Comparison of ENCODE assay signal across 23 cellular contexts in genomic region chr19:11066326-11066725, GRCh38.
"Had no signal": no experiment of that assay in that cellular context is flagged by ENCODE, and none has a peak within 500 bp of the region (broad histone marks: within the 10 kb centered on the region; RNA-seq: fewer than 3 reads in every experiment).

No MANE protein-coding gene starts in this region.

- H3K36me3 ChIP-seq: neural progenitor cell had no signal

- H3K36me3 Mint-ChIP-seq: natural killer cell had no signal

- H3K4me3 Mint-ChIP-seq: central memory CD8-positive, alpha-beta T cell; immature natural killer cell; natural killer cell; neural progenitor cell; stimulated activated naive B cell treated with anti-CD40 and anti-IgM and Interleukin-4, amounts not matched to agents 10 μg/mL and 1 μg/mL and 100 μg/mL, for 72 hours had no signal

- H3K9me3 Mint-ChIP-seq: central memory CD8-positive, alpha-beta T cell; immature natural killer cell; natural killer cell had no signal

- H3K27ac Mint-ChIP-seq: immature natural killer cell; natural killer cell; stimulated activated naive B cell treated with anti-CD40 and anti-IgM and Interleukin-4, amounts not matched to agents 10 μg/mL and 1 μg/mL and 100 μg/mL, for 72 hours had no signal

- H3K4me3 ChIP-seq: dorsolateral prefrontal cortex, esophagus squamous epithelium, gastroesophageal sphincter, mucosa of descending colon, neural progenitor cell, sigmoid colon, skin epidermis, stomach, thoracic aorta, transverse colon had no signal

- ATAC-seq: gastroesophageal sphincter; left ventricle myocardium superior; mucosa of descending colon; natural killer cell; stimulated activated naive B cell treated with anti-CD40 and anti-IgM and Interleukin-4, amounts not matched to agents 10 μg/mL and 1 μg/mL and 100 μg/mL, for 72 hours had no signal

- DNase-seq: cortex of kidney; dorsolateral prefrontal cortex; effector CD8-positive, alpha-beta T cell; esophagus squamous epithelium; foreskin fibroblast; glutamatergic neuron; immature natural killer cell; left ventricle myocardium superior; mucosa of descending colon; natural killer cell; occipital lobe; sigmoid colon; stimulated activated CD4-positive, alpha-beta T cell treated with anti-CD3 and anti-CD28 coated beads, Interleukin-2, amount 100 ng/mL, for 24 hours; stimulated activated CD4-positive, alpha-beta T cell treated with anti-CD3 and anti-CD28 coated beads, Interleukin-4, amount 100 ng/mL, for 4 hours; stimulated activated naive B cell treated with anti-CD40 and anti-IgM and Interleukin-4, amounts not matched to agents 10 μg/mL and 1 μg/mL and 100 μg/mL, for 72 hours; stomach; substantia nigra; transverse colon had no signal

- H3K27ac ChIP-seq: dorsolateral prefrontal cortex, gastroesophageal sphincter, neural progenitor cell, skin epidermis, stomach, thoracic aorta, transverse colon had no signal

- H3K27me3 Mint-ChIP-seq: central memory CD8-positive, alpha-beta T cell had no signal

- H3K9me3 ChIP-seq: esophagus squamous epithelium, gastroesophageal sphincter, mucosa of descending colon, sigmoid colon, stomach, thoracic aorta, transverse colon had no signal

- H3K4me1 Mint-ChIP-seq: immature natural killer cell had no signal

- H3K27me3 ChIP-seq: dorsolateral prefrontal cortex, esophagus squamous epithelium, gastroesophageal sphincter, neural progenitor cell, sigmoid colon, stomach, transverse colon had no signal

- H3K4me1 ChIP-seq: neural progenitor cell, transverse colon had no signal
